ENCODE assay signal across 7 cellular contexts in the genomic region with DNA sequence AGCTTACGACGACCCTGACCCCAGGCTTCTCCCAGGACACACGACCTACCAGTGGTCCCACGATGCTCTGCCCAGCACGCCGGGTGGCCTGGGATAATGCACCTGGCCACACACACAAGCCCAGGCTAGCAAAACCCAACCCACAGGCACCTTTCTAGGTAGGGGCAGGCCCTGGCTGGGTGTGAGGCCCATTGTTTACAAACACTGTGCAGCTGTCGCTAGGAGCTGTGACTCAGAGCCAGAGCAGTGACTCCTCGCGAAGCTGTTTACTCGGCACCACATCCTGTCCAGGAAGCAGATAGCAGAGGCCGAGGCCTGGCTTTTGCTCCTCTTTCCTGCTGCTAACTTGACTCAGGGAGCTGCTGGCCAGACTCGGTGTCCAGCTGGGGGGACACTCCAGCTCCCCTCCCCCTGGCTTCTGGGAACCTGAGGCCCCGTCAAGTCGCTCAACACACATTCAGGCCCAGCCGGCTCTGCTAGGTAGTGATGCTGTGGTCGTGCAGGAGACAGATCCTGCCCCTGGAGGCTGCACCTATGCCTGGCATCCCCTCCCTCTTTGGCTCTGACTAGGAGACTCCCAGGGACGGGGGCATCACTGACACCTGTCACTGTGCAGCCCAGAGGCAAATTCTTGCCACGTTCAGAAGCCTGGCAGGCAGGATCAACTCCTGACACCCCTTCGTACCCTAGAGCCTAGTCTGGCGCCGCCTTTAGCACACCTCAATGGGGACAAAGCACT. TPM values are rescaled to one million over a fixed set of nuclear protein-coding genes. Genes with fewer than 3 reads are reported as not detected.
DNase-seq lines count a peak whose midpoint lies in the region; ATAC-seq, FAIRE-seq and TF ChIP-seq lines count a peak whose summit lies in the region.

No MANE protein-coding gene starts in this region.

- intact Hi-C loops in HepG2 (cut with micrococcal nuclease; ENCODE audit: unreplicated experiment): loop anchor here (1.0 kb wide), 1 partner anchor 11 kb away; no protein-coding TSS in a partner anchor

- H3K27me3 ChIP-seq in HepG2 (ENCODE audit: control insufficient read depth in 1 of 2, insufficient read depth in 2 of 2, low read length in 2 of 2): no peaks in the 10 kb centered on the region

- H3K36me3 ChIP-seq in HepG2 (replicated peaks in 1 of 2; ENCODE audit: control insufficient read depth in 1 of 2, insufficient read depth in 2 of 2, low read length in 2 of 2): no peaks in the 10 kb centered on the region; a peak in 1 of 5 replicates

- TF ChIP-seq RAD21 in HepG2 (CRISPR knock-in tag; IDR thresholded peaks at IDR 0.05): no peak

- peak in 1 of 2 experiments; percentile 66; a peak in 1 of 4 replicates for TF ChIP-seq POLR2A in HepG2 (IDR thresholded peaks at IDR 0.05; ENCODE audit: insufficient read depth in 1 of 2, low read depth in 2 of 2, low read length in 2 of 2)

- H3K27ac ChIP-seq in cingulate gyrus (ENCODE audit: low read depth, low read length) (peak overlapping the region; percentile 100), HepG2 (ENCODE audit: extremely low read length, insufficient read depth, low read length) (peak overlapping the region; percentile 87)

- peak; percentile 60 for ATAC-seq in GM18519 (IDR thresholded peaks at IDR 0.05; ENCODE audit: low FRiP score, unreplicated experiment)
- peak; percentile 72 for ATAC-seq in HG02970 (IDR thresholded peaks at IDR 0.05; ENCODE audit: low FRiP score, unreplicated experiment)
- ATAC-seq in HepG2: peak; percentile 98

- peak; percentile 90 for FAIRE-seq in HepG2 (lab: Jason Lieb, UNC)

- DNase-seq in NCI-H2107 (lab: John Stamatoyannopoulos, UW): peak; percentile 77
- peak; percentile 90 for DNase-seq in activated CD4-positive, alpha-beta T cell treated with anti-CD3 and anti-CD28 coated beads for 48 hours
- DNase-seq in HepG2 (ENCODE audit: low spot score): peak; percentile 91
- DNase-seq in stimulated activated CD4-positive, alpha-beta T cell treated with anti-CD3 and anti-CD28 coated beads, Interleukin-4, amount 100 ng/mL, for 24 hours: peak; percentile 90

- peak; percentile 19; the same call in 1 of the 2 replicates for TF ChIP-seq CTCF in HepG2 (CRISPR knock-in tag; IDR thresholded peaks at IDR 0.05)

- H3K4me1 ChIP-seq in HepG2 (ENCODE audit: insufficient read depth, low read length): peaks cover 31% of the 10 kb centered on the region

- peak overlapping the region; percentile 77 for H3K9ac ChIP-seq in HepG2 (ENCODE audit: insufficient read depth, low read depth, low read length)

- POLR2A ChIA-PET in HepG2 (lab: Yijun Ruan, JAX): interaction anchor here (1.0 to 2.4 kb wide), 4 partner anchors 10 to 103 kb away, joined by 5 to 14 read pairs (median 9); partner anchors contain the start of gene GTF3C5

- no peak overlapping the region for H2AFZ ChIP-seq in HepG2 (ENCODE audit: low read length)

- H3K79me2 ChIP-seq in HepG2 (ENCODE audit: insufficient read depth, low read length): peaks cover 11% of the 10 kb centered on the region

- H3K4me3 ChIP-seq in HepG2 (replicated peaks in 1 of 3; ENCODE audit: insufficient read depth in 1 of 3, low read depth in 2 of 3, low read length in 3 of 3): peak overlapping the region in 1 of 3 experiments; percentile 55; a peak in 2 of 6 replicates

- CTCF ChIA-PET in HepG2 (lab: Yijun Ruan, JAX; ENCODE audit: low intra/inter-chr PET ratio, low total read pairs): no interaction called here

- TF ChIP-seq EP300 in HepG2 (IDR thresholded peaks at IDR 0.05; ENCODE audit: low read depth in 2 of 2, low read length in 2 of 2) (peak; percentile 50 to 84; a peak in 3 of 4 replicates), HepG2 (CRISPR knock-in tag; IDR thresholded peaks at IDR 0.05; ENCODE audit: borderline replicate concordance) (peak; percentile 68; the same call in 1 of the 2 replicates)

- BruUV-seq in HepG2 (replicated peaks; lab: Mats Ljungman, UMichigan): no TSS peak

- no peaks in the 10 kb centered on the region for H4K20me1 ChIP-seq in HepG2 (ENCODE audit: insufficient read depth, low read length)

- in situ Hi-C loops in HepG2 (cut with HindIII; ENCODE audit: extremely low pct_ligation_motif_present, low pct_unique_long_range_greater_than_20kb): no loop called here

- 34% methylated on average over 3 of the region's 21 CpGs for WGBS in HepG2 (ENCODE audit: low lambda C conversion rate)

- H3K4me2 ChIP-seq in HepG2 (ENCODE audit: low read depth, low read length): peak overlapping the region; percentile 74

- no peaks in the 10 kb centered on the region for H3K9me3 ChIP-seq in HepG2 (ENCODE audit: low read length)

TF ChIP-seq in HepG2, 621 proteins besides CTCF, POLR2A, EP300 and RAD21 (continues in another document):
- TF ChIP-seq HHEX (CRISPR knock-in tag; IDR thresholded peaks at IDR 0.05) (no peak), HMGXB4 (CRISPR knock-in tag; IDR thresholded peaks at IDR 0.05; ENCODE audit: borderline replicate concordance in 1 of 2, low read depth in 1 of 2) (no peak; a peak in 1 of 4 replicates), ZBTB20 (CRISPR knock-in tag; IDR thresholded peaks at IDR 0.05; ENCODE audit: borderline replicate concordance, low read depth) (no peak), TEAD2 (CRISPR knock-in tag; IDR thresholded peaks at IDR 0.05) (no peak), ZNF703 (CRISPR knock-in tag; IDR thresholded peaks at IDR 0.05; ENCODE audit: borderline replicate concordance) (no peak), AKAP8 (CRISPR knock-in tag; IDR thresholded peaks at IDR 0.05) (peak; percentile 79; the same call in 1 of the 2 replicates), ZNF20 (CRISPR knock-in tag; IDR thresholded peaks at IDR 0.05) (no peak), ELF3 (CRISPR knock-in tag; IDR thresholded peaks at IDR 0.05) (peak; percentile 95), ZNF326 (CRISPR knock-in tag; IDR thresholded peaks at IDR 0.05; ENCODE audit: borderline replicate concordance) (no peak)

RNA-seq across cellular contexts. Expression of gene RALGDS, which starts 12.8 kb away (rescaled TPM):
- 8.8 and 12.9 TPM in 2 replicates for total RNA-seq in HepG2 (2016; rRNA removed; fragmentation: Illumina TruSeq; extraction: Trizol)
- 4.2 and 5.7 TPM in 2 replicates for total RNA-seq in HepG2 (2016; cell fraction: cytosol; rRNA removed; fragmentation: Illumina TruSeq; extraction: Trizol; ENCODE audit: low read depth)
- 7.3 and 12.1 TPM in 2 replicates for total RNA-seq in HepG2 (2016; cell fraction: insoluble cytoplasmic fraction; rRNA removed; fragmentation: Illumina TruSeq; extraction: Trizol)
- total RNA-seq in HepG2 (2016; cell fraction: membrane; rRNA removed; fragmentation: Illumina TruSeq; extraction: Trizol): 15.5 and 15.7 TPM in 2 replicates
- total RNA-seq in HepG2 (2016; cell fraction: nucleus; rRNA removed; fragmentation: Illumina TruSeq; extraction: Trizol): 10.4 and 11.0 TPM in 2 replicates
- polyA plus RNA-seq in HepG2 (2011; rRNA removed): 25.5 and 28.8 TPM in 2 replicates
- 14.9 and 17.8 TPM in 2 replicates for polyA plus RNA-seq in HepG2 (2011; cell fraction: cytosol; rRNA removed)
- 104 and 131 TPM in 2 replicates for polyA plus RNA-seq in HepG2 (2011; cell fraction: nucleus; rRNA removed)
- polyA plus RNA-seq in HepG2 (2012): 12.0 and 15.7 TPM in 2 replicates
- 4.1 and 4.2 TPM in 2 replicates for polyA plus RNA-seq in HepG2 (2016; cell fraction: cytosol; fragmentation: Illumina TruSeq; extraction: Trizol; ENCODE audit: low read depth)
- polyA plus RNA-seq in HepG2 (2016; cell fraction: insoluble cytoplasmic fraction; fragmentation: Illumina TruSeq; extraction: Trizol; ENCODE audit: low read depth): 8.9 and 12.0 TPM in 2 replicates
- polyA plus RNA-seq in HepG2 (2016; cell fraction: membrane; fragmentation: Illumina TruSeq; extraction: Trizol; ENCODE audit: low read depth): 11.6 and 12.4 TPM in 2 replicates
- polyA plus RNA-seq in HepG2 (2016; cell fraction: nucleus; fragmentation: Illumina TruSeq; extraction: Trizol; ENCODE audit: insufficient read depth, low read depth): 28.7 and 31.3 TPM in 2 replicates
- polyA minus RNA-seq in HepG2 (2011; rRNA and poly(A)+ RNA removed; ENCODE audit: low replicate concordance): 20.8 and 24.6 TPM in 2 replicates
- 4.8 and 5.6 TPM in 2 replicates for polyA minus RNA-seq in HepG2 (2011; cell fraction: cytosol; rRNA and poly(A)+ RNA removed)
- polyA minus RNA-seq in HepG2 (2011; cell fraction: nucleus; rRNA and poly(A)+ RNA removed): 17.0 and 17.4 TPM in 2 replicates

RNA-seq across cellular contexts. Expression of gene GBGT1, which starts 29.9 kb away (rescaled TPM):
- total RNA-seq in HepG2 (2016; rRNA removed; fragmentation: Illumina TruSeq; extraction: Trizol): not detected in 2 replicates
- total RNA-seq in HepG2 (2016; cell fraction: cytosol; rRNA removed; fragmentation: Illumina TruSeq; extraction: Trizol; ENCODE audit: low read depth): 0.10 TPM in 1 of 2 replicates, not detected in the other
- total RNA-seq in HepG2 (2016; cell fraction: insoluble cytoplasmic fraction; rRNA removed; fragmentation: Illumina TruSeq; extraction: Trizol): not detected in 2 replicates
- not detected in 2 replicates for total RNA-seq in HepG2 (2016; cell fraction: membrane; rRNA removed; fragmentation: Illumina TruSeq; extraction: Trizol)
- not detected in 2 replicates for total RNA-seq in HepG2 (2016; cell fraction: nucleus; rRNA removed; fragmentation: Illumina TruSeq; extraction: Trizol)
- polyA plus RNA-seq in HepG2 (2011; rRNA removed): not detected in 2 replicates
- not detected in 2 replicates for polyA plus RNA-seq in HepG2 (2011; cell fraction: cytosol; rRNA removed)
- polyA plus RNA-seq in HepG2 (2011; cell fraction: nucleus; rRNA removed): not detected in 2 replicates
- polyA plus RNA-seq in HepG2 (2012): not detected in 2 replicates
- polyA plus RNA-seq in HepG2 (2016; cell fraction: cytosol; fragmentation: Illumina TruSeq; extraction: Trizol; ENCODE audit: low read depth): not detected in 2 replicates
- polyA plus RNA-seq in HepG2 (2016; cell fraction: insoluble cytoplasmic fraction; fragmentation: Illumina TruSeq; extraction: Trizol; ENCODE audit: low read depth): not detected in 2 replicates
- polyA plus RNA-seq in HepG2 (2016; cell fraction: membrane; fragmentation: Illumina TruSeq; extraction: Trizol; ENCODE audit: low read depth): not detected in 2 replicates
- not detected in 2 replicates for polyA plus RNA-seq in HepG2 (2016; cell fraction: nucleus; fragmentation: Illumina TruSeq; extraction: Trizol; ENCODE audit: insufficient read depth, low read depth)
- not detected in 2 replicates for polyA minus RNA-seq in HepG2 (2011; rRNA and poly(A)+ RNA removed; ENCODE audit: low replicate concordance)
- not detected in 2 replicates for polyA minus RNA-seq in HepG2 (2011; cell fraction: cytosol; rRNA and poly(A)+ RNA removed)
- polyA minus RNA-seq in HepG2 (2011; cell fraction: nucleus; rRNA and poly(A)+ RNA removed): not detected in 2 replicates
